ENCODE assay signal across 16 cellular contexts in the genomic region with DNA sequence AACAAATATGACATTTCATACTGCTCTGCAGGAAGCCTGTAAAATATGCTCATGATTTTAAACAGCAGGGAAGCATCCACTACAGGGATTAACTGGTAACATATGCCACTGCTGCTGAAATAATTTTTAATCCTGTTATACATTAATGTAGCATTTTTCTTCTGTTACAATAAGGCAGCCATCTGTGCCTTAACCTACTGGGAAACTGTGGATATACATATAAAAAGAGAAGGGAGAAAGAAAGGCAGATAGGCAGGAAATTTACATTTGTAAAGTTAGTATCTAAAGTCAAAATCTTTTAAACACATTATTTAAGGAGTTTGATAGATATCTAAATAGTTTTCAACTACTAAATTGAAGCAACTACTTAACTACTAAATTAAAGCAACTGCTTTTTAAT.
A peak's percentile ranks its signal among the peaks of the same experiment; 100 is the strongest.
DNase-seq lines count a peak whose midpoint lies in the region; TF ChIP-seq lines count a peak whose summit lies in the region.
"Had no signal": no experiment of that assay in that cellular context is flagged by ENCODE, and none has a peak within 500 bp of the region (broad histone marks: within the 10 kb centered on the region; RNA-seq: fewer than 3 reads in every experiment).

No MANE protein-coding gene starts in this region.

- H2AFZ ChIP-seq in hepatocyte = no peak overlapping the region
- H2AFZ ChIP-seq: GM23248 had no signal

- DNase-seq in NCI-H82 treated with DMSO at 0.1 percent for 48 hours (lab: John Stamatoyannopoulos, UW; ENCODE audit: unreplicated experiment) = peak; percentile 59
- no peak for DNase-seq in breast epithelium (ENCODE audit: low spot score in 2 of 2)
- no peak for DNase-seq in MG63
- no peak for DNase-seq in hepatocyte (ENCODE audit: low spot score)
- DNase-seq: ACHN; BE2C; C1 segment of cervical spinal cord; CD4-positive, CD25-positive, alpha-beta regulatory T cell; CD8-positive, alpha-beta memory T cell; COR-L47; GM23248; H7; IMR-90 had no signal

- no peak overlapping the region for H3K4me3 ChIP-seq in HUES64 (ENCODE audit: low read length)
- peak overlapping the region; percentile 16 for H3K4me3 ChIP-seq in iPS-18a (ENCODE audit: low read length)
- H3K4me3 ChIP-seq in breast epithelium = no peak overlapping the region
- H3K4me3 ChIP-seq in MG63 = no peak overlapping the region
- no peak overlapping the region for H3K4me3 ChIP-seq in hepatocyte
- H3K4me3 ChIP-seq: GM23248, K562 had no signal

- H3K9ac ChIP-seq in HUES64 (ENCODE audit: low read depth, low read length) = no peak overlapping the region
- H3K9ac ChIP-seq in iPS-18a (ENCODE audit: low read length) = no peak overlapping the region
- H3K9ac ChIP-seq: GM23248 had no signal

- H3K27ac ChIP-seq in HUES64 (ENCODE audit: low read depth, low read length) = peak overlapping the region; percentile 35; the same call in 1 of the 2 replicates
- H3K27ac ChIP-seq in iPS-18a (ENCODE audit: low read length) = no peak overlapping the region
- no peak overlapping the region for H3K27ac ChIP-seq in breast epithelium
- H3K27ac ChIP-seq in hepatocyte = no peak overlapping the region
- H3K27ac ChIP-seq: GM23248 had no signal

- H3K9me2 ChIP-seq in hepatocyte (replicated peaks; ENCODE audit: insufficient read depth) = no peaks in the 10 kb centered on the region

- no peak overlapping the region for H3K4me2 ChIP-seq in hepatocyte

- H4K20me1 ChIP-seq in hepatocyte (ENCODE audit: insufficient read depth, poor library complexity, severe bottlenecking) = no peaks in the 10 kb centered on the region

- H3K79me2 ChIP-seq in hepatocyte = no peaks in the 10 kb centered on the region

- H3K27me3 ChIP-seq in HUES64 (ENCODE audit: insufficient read depth, low read length) (no peaks in the 10 kb centered on the region), iPS-18a (ENCODE audit: control insufficient read depth, insufficient read depth, low read length) (no peaks in the 10 kb centered on the region), breast epithelium (peaks cover 0 to 11% of the 10 kb centered on the region in 2 donors), MG63 (no peaks in the 10 kb centered on the region), hepatocyte (no peaks in the 10 kb centered on the region)
- H3K27me3 ChIP-seq: BE2C had no signal

- intact Hi-C loops in breast epithelium (cut with DNase I; ENCODE audit: low total_unique reads) = no loop called here

- TF ChIP-seq CTCF in breast epithelium (IDR thresholded peaks at IDR 0.05) = no peak
- TF ChIP-seq CTCF in hepatocyte (IDR thresholded peaks at IDR 0.05; ENCODE audit: poor library complexity) = no peak

- TF ChIP-seq POLR2A in breast epithelium (IDR thresholded peaks at IDR 0.05) = no peak

- peaks cover 7% of the 10 kb centered on the region for H3K4me1 ChIP-seq in HUES64 (ENCODE audit: insufficient read depth, low read length)
- peaks cover 18% of the 10 kb centered on the region for H3K4me1 ChIP-seq in iPS-18a (ENCODE audit: control insufficient read depth, low read depth, low read length)
- H3K4me1 ChIP-seq in breast epithelium = no peaks in the 10 kb centered on the region
- H3K4me1 ChIP-seq in hepatocyte (ENCODE audit: insufficient read depth) = no peaks in the 10 kb centered on the region
- H3K4me1 ChIP-seq: BE2C had no signal

- no peaks in the 10 kb centered on the region for H3K9me3 ChIP-seq in HUES64 (ENCODE audit: insufficient read depth, low read depth, low read length)
- H3K9me3 ChIP-seq in iPS-18a (ENCODE audit: control insufficient read depth, low read depth, low read length) = peaks cover 13% of the 10 kb centered on the region
- H3K9me3 ChIP-seq in breast epithelium = no peaks in the 10 kb centered on the region
- no peaks in the 10 kb centered on the region for H3K9me3 ChIP-seq in MG63
- H3K9me3 ChIP-seq in hepatocyte (ENCODE audit: low read depth) = no peaks in the 10 kb centered on the region
- H3K9me3 ChIP-seq: BE2C had no signal

- H3K36me3 ChIP-seq in HUES64 (ENCODE audit: insufficient read depth, low read length) (no peaks in the 10 kb centered on the region), iPS-18a (ENCODE audit: control insufficient read depth, low read depth, low read length) (no peaks in the 10 kb centered on the region), breast epithelium (no peaks in the 10 kb centered on the region), MG63 (no peaks in the 10 kb centered on the region), hepatocyte (replicated peaks; ENCODE audit: insufficient read depth, low read depth) (no peaks in the 10 kb centered on the region)
- H3K36me3 ChIP-seq: BE2C had no signal
